In the genomic region with DNA sequence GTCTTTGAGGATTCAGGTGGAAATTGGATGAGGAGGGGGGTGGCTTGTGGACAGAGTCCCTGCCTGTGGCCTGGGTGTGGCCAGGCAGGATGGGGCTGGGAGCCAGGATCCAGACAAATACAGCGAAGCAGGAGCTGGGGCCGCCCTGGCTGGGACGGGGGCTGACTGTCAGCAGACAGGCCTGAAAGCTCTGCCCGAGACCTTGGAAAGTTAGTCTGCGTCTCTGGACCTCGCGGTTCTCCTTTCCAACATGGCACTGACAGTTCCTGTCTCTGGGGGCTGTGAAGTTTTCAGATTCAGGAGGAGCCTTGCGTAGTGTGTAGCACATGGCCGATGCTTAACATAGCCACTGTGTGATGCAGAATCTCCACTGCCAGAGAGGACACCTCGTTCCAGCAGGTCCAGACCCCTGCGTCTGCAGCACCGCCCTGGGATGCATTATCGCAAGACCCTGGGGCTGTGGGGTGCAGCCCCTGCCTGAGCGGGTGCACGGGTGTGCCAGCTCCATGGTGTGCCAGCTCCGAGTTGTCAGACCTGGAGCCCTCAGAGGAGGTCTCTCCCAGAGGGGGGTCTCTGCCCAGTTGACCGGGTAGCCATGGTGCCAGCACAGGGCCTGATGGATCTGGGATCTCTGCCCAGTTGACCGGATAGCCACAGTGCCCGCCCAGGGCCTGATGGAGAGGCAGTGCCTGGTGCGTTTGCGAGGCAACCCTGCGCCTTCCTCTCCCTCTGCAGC, we compare ENCODE assay signal across 14 cellular contexts.
"Had no signal": no experiment of that assay in that cellular context is flagged by ENCODE, and none has a peak within 500 bp of the region (broad histone marks: within the 10 kb centered on the region; RNA-seq: fewer than 3 reads in every experiment).

No MANE protein-coding gene starts in this region.

- H3K4me1 ChIP-seq: psoas muscle had no signal

- H3K9me3 ChIP-seq: psoas muscle, SJSA1, suprapubic skin had no signal

- DNase-seq: activated CD4-positive, alpha-beta T cell treated with anti-CD3 and anti-CD28 coated beads for 4 hours; activated CD8-positive, alpha-beta memory T cell treated with anti-CD3 and anti-CD28 coated beads, Interleukin-2, amount 50 U/mL, for 4 hours; activated CD8-positive, alpha-beta T cell treated with anti-CD3 and anti-CD28 coated beads, Interleukin-2, amount 10 ng/mL, durations not matched to agents 7 days and 5 days; activated effector memory CD4-positive, alpha-beta T cell treated with anti-CD3 and anti-CD28 coated beads, Interleukin-2, amount 50 U/mL, for 16 hours; activated T-cell treated with anti-CD3 and anti-CD28 coated beads, Interleukin-2, amount 50 U/mL, for 48 hours; amygdala; hypothalamus; kidney glomerular epithelial cell; stimulated activated CD4-positive, alpha-beta T cell treated with anti-CD3 and anti-CD28 coated beads, Interleukin-4, amount 100 ng/mL, for 1 hour; stimulated activated naive CD4-positive, alpha-beta T cell; T-helper 2 cell had no signal

- H3K27ac ChIP-seq: psoas muscle, SJSA1, suprapubic skin had no signal

- H3K27me3 ChIP-seq: SJSA1, suprapubic skin had no signal

- ATAC-seq: activated CD8-positive, alpha-beta T cell treated with anti-CD3 and anti-CD28 coated beads, Interleukin-2, amount 10 ng/mL, durations not matched to agents 7 days and 5 days had no signal

- H3K4me3 ChIP-seq: psoas muscle, SJSA1, suprapubic skin had no signal
